Comparison of ENCODE assay signal across 35 cellular contexts in the genomic region with DNA sequence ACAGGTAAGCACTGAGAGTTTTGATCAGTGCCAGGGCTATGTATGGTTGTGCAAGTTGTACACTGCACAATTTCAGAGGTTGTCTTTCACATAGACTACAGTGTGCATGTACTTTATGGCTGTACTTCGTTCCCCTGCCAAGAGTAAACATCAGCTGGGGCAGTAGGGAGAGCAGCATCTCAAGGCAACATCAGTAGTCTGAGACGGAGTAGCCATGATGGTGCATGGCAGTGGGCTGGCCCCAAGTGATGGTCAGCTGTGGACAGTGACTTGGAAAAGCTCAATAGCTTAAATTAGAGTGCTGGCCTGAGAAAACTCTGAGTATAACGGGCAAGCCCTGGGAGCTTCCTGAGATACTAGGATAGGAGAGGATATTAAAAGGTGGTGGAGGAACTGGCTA.
"Had no signal": no experiment of that assay in that cellular context is flagged by ENCODE, and none has a peak within 500 bp of the region (broad histone marks: within the 10 kb centered on the region; RNA-seq: fewer than 3 reads in every experiment).

No MANE protein-coding gene starts in this region.

- H3K4me3 ChIP-seq: MG63 had no signal

- DNase-seq: Karpas-422, Kasumi-1, MG63, MM.1S, MV-4-11, NCI-H1048, NCI-H1092, NCI-H1092 treated with DMSO at 0.1 percent for 48 hours, NCI-H1105, NCI-H1105 treated with DMSO at 0.1 percent for 48 hours, NCI-H1417, NCI-H1417 treated with DMSO at 0.1 percent for 48 hours, NCI-H1436, NCI-H1436 treated with DMSO at 0.1 percent for 48 hours, NCI-H146, NCI-H1694, NCI-H1694 treated with DMSO at 0.1 percent for 48 hours, NCI-H187, NCI-H187 treated with DMSO at 0.1 percent for 48 hours, NCI-H1930, NCI-H2029, NCI-H2029 treated with DMSO at 0.1 percent for 48 hours, NCI-H2081, NCI-H2081 treated with DMSO at 0.1 percent for 48 hours, NCI-H2107, NCI-H2171, NCI-H2171 treated with DMSO at 0.1 percent for 48 hours, NCI-H2227 treated with DMSO at 0.1 percent for 48 hours, NCI-H226, NCI-H345, NCI-H446, NCI-H446 treated with DMSO at 0.1 percent for 48 hours, NCI-H510A, NCI-H510A treated with DMSO at 0.1 percent for 48 hours, NCI-H524 had no signal

- H3K9me3 ChIP-seq: MG63 had no signal

- H3K27me3 ChIP-seq: MG63 had no signal

- H3K36me3 ChIP-seq: MG63 had no signal
